ENCODE assay signal across 23 cellular contexts in genomic region chr10:92413011-92413410, GRCh38.
"Had no signal": no experiment of that assay in that cellular context is flagged by ENCODE, and none has a peak within 500 bp of the region (broad histone marks: within the 10 kb centered on the region; RNA-seq: fewer than 3 reads in every experiment).

No MANE protein-coding gene starts in this region.

- H3K9me3 ChIP-seq: ascending aorta, colonic mucosa, esophagus squamous epithelium, testis, transverse colon had no signal

- DNase-seq: activated CD4-positive, alpha-beta T cell treated with anti-CD3 and anti-CD28 coated beads for 4 hours; activated CD4-positive, alpha-beta T cell treated with anti-CD3 and anti-CD28 coated beads, Interleukin-2, amount 50 U/mL, for 48 hours; activated CD8-positive, alpha-beta memory T cell treated with anti-CD3 and anti-CD28 coated beads, Interleukin-2, amount 50 U/mL, for 4 hours; activated effector memory CD4-positive, alpha-beta T cell treated with anti-CD3 and anti-CD28 coated beads, Interleukin-2, amount 50 U/mL, for 16 hours; activated naive CD4-positive, alpha-beta T cell treated with anti-CD3 and anti-CD28 coated beads for 36 hours; activated naive CD8-positive, alpha-beta T cell treated with anti-CD3 and anti-CD28 coated beads for 36 hours; activated T-cell treated with anti-CD3 and anti-CD28 coated beads, Interleukin-2, amount 50 U/mL, for 1 hour; cerebellar nuclear complex; colonic mucosa; effector CD8-positive, alpha-beta T cell; esophagus squamous epithelium; left ventricle myocardium inferior; posterior cingulate gyrus; right cardiac atrium; stimulated activated CD4-positive, alpha-beta T cell treated with anti-CD3 and anti-CD28 coated beads, Interleukin-2, amount 100 ng/mL, for 48 hours; stimulated activated naive CD4-positive, alpha-beta T cell treated with Interleukin-2 at 50 U/mL for 16 hours; testis; transverse colon had no signal

- H3K4me1 ChIP-seq: ascending aorta, colonic mucosa, esophagus squamous epithelium, heart right ventricle, left ventricle myocardium inferior, testis, transverse colon had no signal

- H3K36me3 ChIP-seq: ascending aorta, cardiac muscle cell, colonic mucosa, esophagus squamous epithelium, heart right ventricle, left ventricle myocardium inferior, transverse colon had no signal

- H3K27me3 ChIP-seq: ascending aorta, cardiac muscle cell, colonic mucosa, esophagus squamous epithelium, heart right ventricle, testis, transverse colon had no signal

- H3K27ac ChIP-seq: ascending aorta, cardiac muscle cell, colonic mucosa, epithelial cell of prostate, esophagus squamous epithelium, heart right ventricle, left ventricle myocardium inferior, testis, transverse colon had no signal

- H3K4me3 ChIP-seq: ascending aorta, cardiac muscle cell, colonic mucosa, esophagus squamous epithelium, heart right ventricle, left ventricle myocardium inferior, lung, testis, transverse colon had no signal
